ENCODE assay signal across 1 cellular context in genomic region chr15:61840090-61840489, GRCh38.
TF ChIP-seq lines count a peak whose summit lies in the region.

No MANE protein-coding gene starts in this region.

TF ChIP-seq in HepG2, 621 proteins besides CTCF, POLR2A, EP300 and RAD21 (continued from another document):
- TF ChIP-seq CEBPZ (IDR thresholded peaks at IDR 0.05; ENCODE audit: low read length) = no peak
- TF ChIP-seq MAFF (IDR thresholded peaks at IDR 0.05; ENCODE audit: low read depth, low read length) = no peak
- TF ChIP-seq ZNF33A (CRISPR knock-in tag; IDR thresholded peaks at IDR 0.05; ENCODE audit: borderline replicate concordance) = no peak
- TF ChIP-seq TIGD3 (CRISPR knock-in tag; IDR thresholded peaks at IDR 0.05; ENCODE audit: borderline replicate concordance) = no peak
- TF ChIP-seq MEF2D (CRISPR knock-in tag; IDR thresholded peaks at IDR 0.05) = no peak
- no peak for TF ChIP-seq PHF20 (CRISPR knock-in tag; IDR thresholded peaks at IDR 0.05)
- TF ChIP-seq ZNF276 (CRISPR knock-in tag; IDR thresholded peaks at IDR 0.05; ENCODE audit: low read depth) = no peak
- TF ChIP-seq GTF2F1 (IDR thresholded peaks at IDR 0.05; ENCODE audit: low read length) = no peak
- no peak for TF ChIP-seq KLF13 (CRISPR knock-in tag; IDR thresholded peaks at IDR 0.05)
- no peak for TF ChIP-seq ZFX (CRISPR knock-in tag; IDR thresholded peaks at IDR 0.05; ENCODE audit: low read depth)
- no peak for TF ChIP-seq ZC3H4 (CRISPR knock-in tag; IDR thresholded peaks at IDR 0.05; ENCODE audit: borderline replicate concordance)
- no peak for TF ChIP-seq ZNF350 (CRISPR knock-in tag; IDR thresholded peaks at IDR 0.05; ENCODE audit: borderline replicate concordance, low read depth)
- no peak for TF ChIP-seq ZNF562 (CRISPR knock-in tag; IDR thresholded peaks at IDR 0.05; ENCODE audit: borderline replicate concordance)
- no peak for TF ChIP-seq TP53 (CRISPR knock-in tag; conservative IDR thresholded peaks at IDR 0.05)
- TF ChIP-seq SUZ12 (IDR thresholded peaks at IDR 0.05; ENCODE audit: low read depth, low read length) = no peak
- no peak for TF ChIP-seq EHMT2 (IDR thresholded peaks at IDR 0.05; ENCODE audit: borderline replicate concordance, low read depth, low read length)
- no peak for TF ChIP-seq ZNF136 (CRISPR knock-in tag; IDR thresholded peaks at IDR 0.05; ENCODE audit: low read depth)
